Comparison of ENCODE assay signal across 7 cellular contexts in genomic region chr1:106378261-106378660, GRCh38.
"Had no signal": no experiment of that assay in that cellular context is flagged by ENCODE, and none has a peak within 500 bp of the region (broad histone marks: within the 10 kb centered on the region; RNA-seq: fewer than 3 reads in every experiment).

No MANE protein-coding gene starts in this region.

- H3K27ac ChIP-seq: HL-60, KMS-11 had no signal

- H3K4me2 ChIP-seq: KMS-11 had no signal

- H3K9ac ChIP-seq: KMS-11 had no signal

- DNase-seq: IMR-90, KBM-7, KG1 had no signal

- ATAC-seq: HepG2, K562 had no signal

- H3K4me3 ChIP-seq: K562 had no signal
